ENCODE assay signal across 11 cellular contexts in genomic region chr11:128814856-128815705, GRCh38. TPM values are rescaled to one million over a fixed set of nuclear protein-coding genes. Genes with fewer than 3 reads are reported as not detected.
DNase-seq lines count a peak whose midpoint lies in the region; ATAC-seq lines count a peak whose summit lies in the region.
"Had no signal": no experiment of that assay in that cellular context is flagged by ENCODE, and none has a peak within 500 bp of the region (broad histone marks: within the 10 kb centered on the region; RNA-seq: fewer than 3 reads in every experiment).

No MANE protein-coding gene starts in this region.

- no peaks in the 10 kb centered on the region for H3K27me3 Mint-ChIP-seq in effector memory CD8-positive, alpha-beta T cell
- no peaks in the 10 kb centered on the region for H3K27me3 Mint-ChIP-seq in activated T-cell treated with anti-CD3 and anti-CD28 coated beads, Interleukin-2, amount 50 U/mL, for 72 hours (ENCODE audit: low read depth)

- peaks cover 3% of the 10 kb centered on the region for H3K4me1 ChIP-seq in mesodermal cell (ENCODE audit: control insufficient read depth, insufficient read depth, low read length, poor library complexity, severe bottlenecking)

- H3K4me3 ChIP-seq in mesodermal cell (ENCODE audit: extremely low read depth, insufficient read depth, low read length, poor library complexity, severe bottlenecking): no peak overlapping the region

- H3K27ac ChIP-seq in mesodermal cell (ENCODE audit: low read depth, low read length, severe bottlenecking): peak overlapping the region; percentile 77

- ATAC-seq in effector memory CD8-positive, alpha-beta T cell (replicated peaks): no peak
- ATAC-seq in activated T-cell treated with anti-CD3 and anti-CD28 coated beads, Interleukin-2, amount 50 U/mL, for 72 hours (replicated peaks in 1 of 2): no peak

- H3K4me3 Mint-ChIP-seq in effector memory CD8-positive, alpha-beta T cell: no peak overlapping the region
- H3K4me3 Mint-ChIP-seq in activated T-cell treated with anti-CD3 and anti-CD28 coated beads, Interleukin-2, amount 50 U/mL, for 72 hours: no peak overlapping the region
- H3K4me3 Mint-ChIP-seq: activated naive CD4-positive, alpha-beta T cell treated with anti-CD3 and anti-CD28 coated beads for 36 hours had no signal

- H3K9me3 ChIP-seq in mesodermal cell (ENCODE audit: control insufficient read depth, low read length): no peaks in the 10 kb centered on the region

- H3K36me3 Mint-ChIP-seq in effector memory CD8-positive, alpha-beta T cell (ENCODE audit: insufficient read depth): peaks cover 56% of the 10 kb centered on the region
- peaks cover 2 to 8% of the 10 kb centered on the region in 2 donors for H3K36me3 Mint-ChIP-seq in activated T-cell treated with anti-CD3 and anti-CD28 coated beads, Interleukin-2, amount 50 U/mL, for 72 hours (ENCODE audit: insufficient read depth in 2 of 2)

- WGBS in mesodermal cell (ENCODE audit: insufficient coverage in 2 of 2), 2 experiments: 3 to 31% methylated on average over 4 to 5 of the region's 9 CpGs

- DNase-seq in CD1c-positive myeloid dendritic cell (ENCODE audit: extremely low spot score) (peak; percentile 55), LHCN-M2 (ENCODE audit: low read depth) (peak; percentile 54), NCI-H2107 treated with DMSO at 0.1 percent for 48 hours (lab: John Stamatoyannopoulos, UW; ENCODE audit: unreplicated experiment) (no peak), activated gamma-delta T cell treated with Interleukin-2 at 50 U/mL for 16 hours (no peak), midbrain (lab: John Stamatoyannopoulos, UW) (no peak)
- no peak for DNase-seq in effector memory CD8-positive, alpha-beta T cell
- no peak for DNase-seq in activated T-cell treated with anti-CD3 and anti-CD28 coated beads, Interleukin-2, amount 50 U/mL, for 72 hours
- DNase-seq: activated naive CD4-positive, alpha-beta T cell treated with anti-CD3 and anti-CD28 coated beads for 36 hours; NCI-H187 treated with DMSO at 0.1 percent for 48 hours; small intestine had no signal

- peaks cover 12 to 13% of the 10 kb centered on the region in 2 donors for H3K4me1 Mint-ChIP-seq in effector memory CD8-positive, alpha-beta T cell (ENCODE audit: low read depth in 2 of 2)
- H3K4me1 Mint-ChIP-seq in activated T-cell treated with anti-CD3 and anti-CD28 coated beads, Interleukin-2, amount 50 U/mL, for 72 hours (ENCODE audit: low read depth): peaks cover 18% of the 10 kb centered on the region

- peaks cover 25% of the 10 kb centered on the region for H3K36me3 ChIP-seq in mesodermal cell (ENCODE audit: control insufficient read depth, insufficient read depth, low read length)

- H3K27ac Mint-ChIP-seq in effector memory CD8-positive, alpha-beta T cell: peak overlapping the region; percentile 64 to 75
- H3K27ac Mint-ChIP-seq in activated T-cell treated with anti-CD3 and anti-CD28 coated beads, Interleukin-2, amount 50 U/mL, for 72 hours: no peak overlapping the region
- H3K27ac Mint-ChIP-seq: activated naive CD4-positive, alpha-beta T cell treated with anti-CD3 and anti-CD28 coated beads for 36 hours had no signal

- H3K9me3 Mint-ChIP-seq in effector memory CD8-positive, alpha-beta T cell: no peaks in the 10 kb centered on the region
- H3K9me3 Mint-ChIP-seq in activated T-cell treated with anti-CD3 and anti-CD28 coated beads, Interleukin-2, amount 50 U/mL, for 72 hours: no peaks in the 10 kb centered on the region
- H3K9me3 Mint-ChIP-seq: activated naive CD4-positive, alpha-beta T cell treated with anti-CD3 and anti-CD28 coated beads for 36 hours had no signal

RNA-seq across cellular contexts. Expression of gene KCNJ1, which starts 52.0 kb away (rescaled TPM):
- total RNA-seq in LHCN-M2 (2014; rRNA removed): not detected in 2 replicates
- not detected for polyA plus RNA-seq in LHCN-M2 (2012)
- polyA plus RNA-seq in mesodermal cell (2013, experiment 1 of 2): not detected
- polyA plus RNA-seq in mesodermal cell (2013, experiment 2 of 2): not detected
- total RNA-seq in activated T-cell treated with anti-CD3 and anti-CD28 coated beads, Interleukin-2, amount 50 U/mL, for 72 hours: not detected
- total RNA-seq: activated naive CD4-positive, alpha-beta T cell treated with anti-CD3 and anti-CD28 coated beads for 36 hours had no signal

Comparison
In these comparisons a context has a peak if more than half of its experiments do, and no peak if none do; other contexts are left out.
1. DNase-seq: peak in CD1c-positive myeloid dendritic cell (single experiment) and LHCN-M2 (single experiment); none in effector memory CD8-positive, alpha-beta T cell (0 of 3), NCI-H2107 treated with DMSO at 0.1 percent for 48 hours (single experiment), activated T-cell treated with anti-CD3 and anti-CD28 coated beads, Interleukin-2, amount 50 U/mL, for 72 hours (0 of 2), activated gamma-delta T cell treated with Interleukin-2 at 50 U/mL for 16 hours (single experiment) and midbrain (single experiment).